Comparison of ENCODE assay signal across 7 cellular contexts in genomic region chr17:75856062-75856681, GRCh38. TPM values are rescaled to one million over a fixed set of nuclear protein-coding genes. Genes with fewer than 3 reads are reported as not detected.
DNase-seq lines count a peak whose midpoint lies in the region; ATAC-seq and TF ChIP-seq lines count a peak whose summit lies in the region.

No MANE protein-coding gene starts in this region.

- TF ChIP-seq CTCF in esophagus squamous epithelium (IDR thresholded peaks at IDR 0.05) = no peak

- H2BK15ac ChIP-seq in neuronal stem cell (ENCODE audit: low read length) = peak overlapping the region; percentile 83

- peaks cover 17 to 70% (median 30%) of the 10 kb centered on the region in 3 donors for H3K4me1 ChIP-seq in esophagus squamous epithelium
- peaks cover 4 to 6% of the 10 kb centered on the region in 2 donors for H3K4me1 ChIP-seq in neuronal stem cell (ENCODE audit: control insufficient read depth in 2 of 2, insufficient read depth in 1 of 2, low read depth in 1 of 2, low read length in 2 of 2)

- TF ChIP-seq POLR2A in esophagus squamous epithelium (IDR thresholded peaks at IDR 0.05) = no peak

- H3K9me3 ChIP-seq in esophagus squamous epithelium (no peaks in the 10 kb centered on the region), neuronal stem cell (replicated peaks in 1 of 2; ENCODE audit: control insufficient read depth in 2 of 2, insufficient read depth in 1 of 2, low read depth in 1 of 2, low read length in 2 of 2) (no peaks in the 10 kb centered on the region)

- no peak overlapping the region for H4K8ac ChIP-seq in neuronal stem cell (ENCODE audit: low read depth, low read length)

- intact Hi-C loops in esophagus squamous epithelium (cut with DNase I) (no loop called here), sciatic nerve (cut with DNase I) (no loop called here)

- H4K91ac ChIP-seq in neuronal stem cell (ENCODE audit: low read depth, low read length, poor library complexity) = no peak overlapping the region

- H3K18ac ChIP-seq in neuronal stem cell (ENCODE audit: low read length) = peak overlapping the region; percentile 95

- H3K9ac ChIP-seq in neuronal stem cell (ENCODE audit: low read depth, low read length, poor library complexity) = peak overlapping the region; percentile 85

- H3K14ac ChIP-seq in neuronal stem cell (ENCODE audit: low read length) = peak overlapping the region; percentile 94

- peak overlapping the region; percentile 52 for H2AK5ac ChIP-seq in neuronal stem cell (ENCODE audit: low read depth, low read length)

- peak overlapping the region; percentile 99 for H3K4me2 ChIP-seq in neuronal stem cell (ENCODE audit: insufficient read depth, low read length, poor library complexity, severe bottlenecking)

- ATAC-seq in HG02973 (IDR thresholded peaks at IDR 0.05; ENCODE audit: unreplicated experiment) (peak; percentile 28), SK-N-SH treated with all-trans-retinoic acid at 6 μM for 48 hours (peak; percentile 31), sciatic nerve (no peak)

- H3K4me3 ChIP-seq in GM08714 (ENCODE audit: low read length) = peak overlapping the region; percentile 79
- peak overlapping the region; percentile 78 to 98 (median 92) for H3K4me3 ChIP-seq in esophagus squamous epithelium
- peak overlapping the region; percentile 72 to 92 for H3K4me3 ChIP-seq in neuronal stem cell (ENCODE audit: low read length in 2 of 2)

- H2AFZ ChIP-seq in neuronal stem cell (ENCODE audit: low read length) = peak overlapping the region; percentile 91

- H2BK12ac ChIP-seq in neuronal stem cell (ENCODE audit: low read length) = no peak overlapping the region

- H2BK5ac ChIP-seq in neuronal stem cell (ENCODE audit: low read length) = peak overlapping the region; percentile 87

- peak overlapping the region; percentile 75 for H3K23ac ChIP-seq in neuronal stem cell (ENCODE audit: low read depth, low read length, poor library complexity)

- H3K27ac ChIP-seq in esophagus squamous epithelium (peak overlapping the region; percentile 97 to 100 (median 98)), neuronal stem cell (replicated peaks; ENCODE audit: low read length) (peak overlapping the region; percentile 97)

- H3K27me3 ChIP-seq in esophagus squamous epithelium = no peaks in the 10 kb centered on the region
- H3K27me3 ChIP-seq in neuronal stem cell (ENCODE audit: control insufficient read depth in 3 of 3, insufficient read depth in 3 of 3, low read depth in 1 of 3, low read length in 3 of 3) = no peaks in the 10 kb centered on the region

- peaks cover 0 to 19% (median 5%) of the 10 kb centered on the region in 3 donors for H3K36me3 ChIP-seq in esophagus squamous epithelium
- peaks cover 0 to 7% of the 10 kb centered on the region in 2 donors for H3K36me3 ChIP-seq in neuronal stem cell (replicated peaks in 1 of 2; ENCODE audit: control insufficient read depth in 2 of 2, insufficient read depth in 2 of 2, low read length in 2 of 2)

- H3K79me1 ChIP-seq in neuronal stem cell (ENCODE audit: low read depth, low read length) = no peaks in the 10 kb centered on the region

- peak overlapping the region; percentile 23 for H3K4ac ChIP-seq in neuronal stem cell (ENCODE audit: low read length)

- 3 to 8% methylated on average over 6 to 13 of the region's 24 CpGs for WGBS in esophagus squamous epithelium, 2 donors
- WGBS in neuronal stem cell (ENCODE audit: extremely low coverage in 2 of 2, insufficient read length in 2 of 2, insufficient replicate concordance in 1 of 2), 2 donors = no CpG with 5 or more reads among the region's 24 CpGs

- H2BK120ac ChIP-seq in neuronal stem cell (ENCODE audit: low read depth, low read length) = no peak overlapping the region

- DNase-seq in esophagus squamous epithelium (lab: John Stamatoyannopoulos, UW) = no peak
- DNase-seq in neuronal stem cell (ENCODE audit: low spot score) = no peak
- DNase-seq in NCI-H1048 (lab: John Stamatoyannopoulos, UW) = no peak
- no peak for DNase-seq in sciatic nerve (ENCODE audit: low spot score)

TF ChIP-seq in SK-N-SH treated with all-trans-retinoic acid at 6 μM for 48 hours, 23 proteins besides CTCF, POLR2A, EP300 and RAD21:
- TF ChIP-seq ZFP30 (CRISPR knock-in tag; IDR thresholded peaks at IDR 0.05) (no peak), OSR1 (CRISPR knock-in tag; IDR thresholded peaks at IDR 0.05) (no peak), ARNTL (CRISPR knock-in tag; IDR thresholded peaks at IDR 0.05; ENCODE audit: borderline replicate concordance, low read depth) (no peak)

RNA-seq across cellular contexts. Expression of gene WBP2, which starts 1.0 kb away (rescaled TPM):
- total RNA-seq in esophagus squamous epithelium = 10 to 100 TPM; 24.9 to 44.2 (median 36.9) TPM
- 80.4 TPM for polyA plus RNA-seq in neuronal stem cell (2013, experiment 1 of 2)
- 79.8 TPM for polyA plus RNA-seq in neuronal stem cell (2013, experiment 2 of 2)
- total RNA-seq in sciatic nerve = 156 TPM

RNA-seq across cellular contexts. Expression of gene UNC13D, which starts 12.0 kb away (rescaled TPM):
- total RNA-seq in esophagus squamous epithelium (10 to 100 TPM; 16.5 to 21.5 (median 16.9) TPM), sciatic nerve (30.9 TPM)
- 1.4 TPM for polyA plus RNA-seq in neuronal stem cell (2013, experiment 1 of 2)
- polyA plus RNA-seq in neuronal stem cell (2013, experiment 2 of 2) = 0.90 TPM

RNA-seq across cellular contexts. Expression of gene TRIM47, which starts 22.2 kb away (rescaled TPM):
- total RNA-seq in esophagus squamous epithelium (10 to 100 TPM; 19.5 to 33.4 (median 25.5) TPM), sciatic nerve (50.7 TPM)
- 1.2 TPM for polyA plus RNA-seq in neuronal stem cell (2013, experiment 1 of 2)
- polyA plus RNA-seq in neuronal stem cell (2013, experiment 2 of 2) = 0.68 TPM

RNA-seq across cellular contexts. Expression of gene TRIM65, which starts 40.6 kb away (rescaled TPM):
- 10 to 100 TPM; 17.3 to 24.6 (median 19.6) TPM for total RNA-seq in esophagus squamous epithelium
- polyA plus RNA-seq in neuronal stem cell (2013, experiment 1 of 2) = 15.8 TPM
- polyA plus RNA-seq in neuronal stem cell (2013, experiment 2 of 2) = 14.6 TPM
- total RNA-seq in sciatic nerve = 24.7 TPM

RNA-seq across cellular contexts. Expression of gene MRPL38, which starts 48.5 kb away (rescaled TPM):
- 10 to 100 TPM; 40.2 to 49.2 (median 41.0) TPM for total RNA-seq in esophagus squamous epithelium
- 48.0 TPM for polyA plus RNA-seq in neuronal stem cell (2013, experiment 1 of 2)
- 48.3 TPM for polyA plus RNA-seq in neuronal stem cell (2013, experiment 2 of 2)
- 73.6 TPM for total RNA-seq in sciatic nerve
